In genomic region chr7:125061083-125061745, GRCh38 we compare ENCODE assay signal across 7 cellular contexts.
DNase-seq lines count a peak whose midpoint lies in the region; TF ChIP-seq lines count a peak whose summit lies in the region.
"Not testable (repeated sequence)": the region's sequence is repeated elsewhere in the genome, so short reads cannot be mapped to it uniquely, and the experiment has no call there.

No MANE protein-coding gene starts in this region.

- in situ Hi-C loops in astrocyte of the spinal cord (cut with HindIII; ENCODE audit: low sequenced_read_pairs) = not testable (repeated sequence)

- not testable (repeated sequence) for H3K36me3 Mint-ChIP-seq in nephron progenitor cell (ENCODE audit: low read depth)

- not testable (repeated sequence) for H3K27me3 Mint-ChIP-seq in nephron progenitor cell (ENCODE audit: low read depth, poor library complexity)

- not testable (repeated sequence) for H3K9me3 Mint-ChIP-seq in nephron progenitor cell

- H3K27ac Mint-ChIP-seq in nephron progenitor cell = peak overlapping the region; percentile 13

- DNase-seq in EH (ENCODE audit: low read depth) = peak; percentile 32
- peak; percentile 74 for DNase-seq in NCI-H1694 (lab: John Stamatoyannopoulos, UW)
- DNase-seq in NCI-H748 (lab: John Stamatoyannopoulos, UW; ENCODE audit: unreplicated experiment) = peak; percentile 36
- peak in 1 of 2 experiments; percentile 41 for DNase-seq in SJSA1 (ENCODE audit: low read depth in 1 of 2, low spot score in 2 of 2)
- peak; percentile 32 for DNase-seq in astrocyte of the spinal cord (ENCODE audit: low read depth, low spot score)
- DNase-seq in fibroblast of villous mesenchyme (ENCODE audit: low read depth) = peak; percentile 19
- not testable (repeated sequence) for DNase-seq in nephron progenitor cell

- H3K4me3 Mint-ChIP-seq in nephron progenitor cell = not testable (repeated sequence)

- H3K9me3 ChIP-seq in SJSA1 (replicated peaks) = not testable (repeated sequence)

- peaks cover 25% of the 10 kb centered on the region for H3K4me1 ChIP-seq in SJSA1 (replicated peaks)

- not testable (repeated sequence) for H3K27me3 ChIP-seq in SJSA1 (replicated peaks)

- not testable (repeated sequence) for H3K4me3 ChIP-seq in SJSA1; astrocyte of the spinal cord (ENCODE audit: low read depth, low read length); fibroblast of villous mesenchyme (ENCODE audit: low read depth, low read length)

- not testable (repeated sequence) for H3K4me1 Mint-ChIP-seq in nephron progenitor cell

- H3K27ac ChIP-seq in SJSA1 = peak overlapping the region; percentile 65

- H3K36me3 ChIP-seq in SJSA1 = not testable (repeated sequence)

- TF ChIP-seq CTCF in astrocyte of the spinal cord (IDR thresholded peaks at IDR 0.05; ENCODE audit: low read depth, low read length); fibroblast of villous mesenchyme (IDR thresholded peaks at IDR 0.05; ENCODE audit: insufficient read depth, low read depth, low read length); nephron progenitor cell (IDR thresholded peaks at IDR 0.05): not testable (repeated sequence)
